Comparison of ENCODE assay signal across 30 cellular contexts in the genomic region with DNA sequence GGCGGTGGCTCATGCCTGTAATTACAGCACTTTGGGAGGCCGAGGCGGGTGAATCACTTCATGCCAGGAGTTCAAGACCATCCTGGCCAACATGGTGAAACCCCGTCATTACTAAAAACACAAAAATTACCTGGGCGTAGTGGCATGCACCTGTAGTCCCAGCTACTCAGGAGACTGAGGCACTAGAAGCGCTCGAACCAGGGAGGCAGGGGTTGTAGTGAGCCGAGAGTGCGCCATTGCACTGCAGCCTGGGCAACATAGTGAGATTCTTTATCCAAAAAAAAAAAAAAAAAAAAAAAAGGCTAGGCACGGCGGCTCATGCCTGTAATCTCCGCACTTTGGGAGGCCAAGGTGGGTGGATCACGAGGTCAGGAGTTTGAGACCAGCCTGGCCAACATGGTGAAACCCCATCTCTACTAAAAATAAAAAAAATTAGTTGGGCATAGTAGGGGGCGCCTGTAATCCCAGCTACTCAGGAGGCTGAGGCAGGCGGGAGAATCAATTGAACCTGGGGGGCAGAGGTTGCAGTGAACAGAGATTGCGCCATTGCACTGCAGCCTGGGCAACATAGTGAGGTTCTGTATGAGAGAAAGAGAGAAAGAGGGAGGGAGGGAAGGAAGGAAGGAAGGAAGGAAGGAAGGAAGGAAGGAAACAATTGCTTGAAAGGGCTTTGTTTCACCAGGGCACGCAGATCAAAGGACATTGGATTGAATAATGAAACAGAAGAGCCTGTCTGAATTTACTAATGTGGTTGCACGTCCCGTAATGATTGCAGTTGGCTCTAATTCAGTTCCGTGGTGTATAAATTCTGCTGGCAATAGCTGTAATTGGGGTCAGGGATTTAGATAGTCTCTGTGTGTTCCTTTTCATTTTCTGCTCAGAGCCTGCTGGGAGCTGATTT. TPM values are rescaled to one million over a fixed set of nuclear protein-coding genes. Genes with fewer than 3 reads are reported as not detected.
"Had no signal": no experiment of that assay in that cellular context is flagged by ENCODE, and none has a peak within 500 bp of the region (broad histone marks: within the 10 kb centered on the region; RNA-seq: fewer than 3 reads in every experiment).

No MANE protein-coding gene starts in this region.

- H3K4me3 Mint-ChIP-seq: activated CD8-positive, alpha-beta memory T cell treated with anti-CD3 and anti-CD28 coated beads, Interleukin-2, amount 10 ng/mL, durations not matched to agents 7 days and 5 days; activated CD8-positive, alpha-beta T cell treated with anti-CD3 and anti-CD28 coated beads, Interleukin-2, amount 10 ng/mL, durations not matched to agents 7 days and 5 days; central memory CD8-positive, alpha-beta T cell; dendritic cell treated with granulocyte-macrophage colony-stimulating factor and Interleukin-4, amounts not matched to agents 40 ng/mL and 50 ng/mL, for 4 days; endodermal cell; T-helper 1 cell treated with Interleukin-12 subunit alpha and Interleukin-12 subunit beta and Interleukin-4 antibody, amounts not matched to agents 30 μg/mL and 1 μg/mL, for 36 hours had no signal

- H3K4me1 ChIP-seq: foreskin keratinocyte, lower lobe of right lung, pancreas, prostate gland, spleen, testis had no signal

- DNase-seq: activated CD4-positive, alpha-beta T cell treated with anti-CD3 and anti-CD28 coated beads for 1 hour; activated CD4-positive, alpha-beta T cell treated with anti-CD3 and anti-CD28 coated beads, Interleukin-2, amount 50 U/mL, for 1 hour; activated CD8-positive, alpha-beta memory T cell treated with anti-CD3 and anti-CD28 coated beads, Interleukin-2, amount 10 ng/mL, durations not matched to agents 7 days and 5 days; activated CD8-positive, alpha-beta T cell treated with anti-CD3 and anti-CD28 coated beads, Interleukin-2, amount 10 ng/mL, durations not matched to agents 7 days and 5 days; activated naive CD4-positive, alpha-beta T cell; activated T-cell treated with anti-CD3 and anti-CD28 coated beads, Interleukin-2, amount 50 U/mL, for 48 hours; endodermal cell; foreskin keratinocyte; heart right ventricle; kidney glomerular epithelial cell; lower lobe of right lung; naive B cell; nucleus accumbens; pancreas; retina; spleen; stimulated activated naive CD4-positive, alpha-beta T cell treated with Interleukin-2 at 50 U/mL for 16 hours; T1000; testis; transverse colon had no signal

- H3K27me3 Mint-ChIP-seq: activated CD8-positive, alpha-beta memory T cell treated with anti-CD3 and anti-CD28 coated beads, Interleukin-2, amount 10 ng/mL, durations not matched to agents 7 days and 5 days; dendritic cell treated with granulocyte-macrophage colony-stimulating factor and Interleukin-4, amounts not matched to agents 40 ng/mL and 50 ng/mL, for 4 days had no signal

- H3K27me3 ChIP-seq: esophagus muscularis mucosa, foreskin keratinocyte, heart right ventricle, pancreas, testis, transverse colon had no signal

- H3K27ac ChIP-seq: esophagus muscularis mucosa, foreskin keratinocyte, heart right ventricle, lower lobe of right lung, pancreas, prostate gland, spleen, testis, transverse colon had no signal

- H3K36me3 Mint-ChIP-seq: activated CD8-positive, alpha-beta memory T cell treated with anti-CD3 and anti-CD28 coated beads, Interleukin-2, amount 10 ng/mL, durations not matched to agents 7 days and 5 days; activated naive CD4-positive, alpha-beta T cell treated with anti-CD3 and anti-CD28 coated beads, Interleukin-2, amount 50 U/mL, for 72 hours; naive B cell had no signal

- H3K4me3 ChIP-seq: esophagus muscularis mucosa, heart right ventricle, lower lobe of right lung, pancreas, prostate gland, spleen, testis, transverse colon had no signal

- H3K4me1 Mint-ChIP-seq: activated CD8-positive, alpha-beta memory T cell treated with anti-CD3 and anti-CD28 coated beads, Interleukin-2, amount 10 ng/mL, durations not matched to agents 7 days and 5 days; central memory CD8-positive, alpha-beta T cell; naive B cell had no signal

- H3K27ac Mint-ChIP-seq: activated CD8-positive, alpha-beta memory T cell treated with anti-CD3 and anti-CD28 coated beads, Interleukin-2, amount 10 ng/mL, durations not matched to agents 7 days and 5 days; activated CD8-positive, alpha-beta T cell treated with anti-CD3 and anti-CD28 coated beads, Interleukin-2, amount 10 ng/mL, durations not matched to agents 7 days and 5 days; activated naive CD4-positive, alpha-beta T cell treated with anti-CD3 and anti-CD28 coated beads, Interleukin-2, amount 50 U/mL, for 72 hours; dendritic cell treated with granulocyte-macrophage colony-stimulating factor and Interleukin-4, amounts not matched to agents 40 ng/mL and 50 ng/mL, for 4 days; endodermal cell; naive B cell; T-helper 1 cell treated with Interleukin-12 subunit alpha and Interleukin-12 subunit beta and Interleukin-4 antibody, amounts not matched to agents 30 μg/mL and 1 μg/mL, for 36 hours had no signal

- H3K9me3 Mint-ChIP-seq: activated naive CD4-positive, alpha-beta T cell treated with anti-CD3 and anti-CD28 coated beads, Interleukin-2, amount 50 U/mL, for 72 hours; central memory CD8-positive, alpha-beta T cell; dendritic cell treated with granulocyte-macrophage colony-stimulating factor and Interleukin-4, amounts not matched to agents 40 ng/mL and 50 ng/mL, for 4 days; T-helper 1 cell treated with Interleukin-12 subunit alpha and Interleukin-12 subunit beta and Interleukin-4 antibody, amounts not matched to agents 30 μg/mL and 1 μg/mL, for 36 hours had no signal

- H3K36me3 ChIP-seq: esophagus muscularis mucosa, heart right ventricle, lower lobe of right lung, pancreas, prostate gland, spleen, transverse colon had no signal

- ATAC-seq: activated CD8-positive, alpha-beta memory T cell treated with anti-CD3 and anti-CD28 coated beads, Interleukin-2, amount 10 ng/mL, durations not matched to agents 7 days and 5 days; activated CD8-positive, alpha-beta T cell treated with anti-CD3 and anti-CD28 coated beads, Interleukin-2, amount 10 ng/mL, durations not matched to agents 7 days and 5 days; activated naive CD4-positive, alpha-beta T cell treated with anti-CD3 and anti-CD28 coated beads, Interleukin-2, amount 50 U/mL, for 72 hours; foreskin keratinocyte; heart right ventricle; left lobe of liver; lower lobe of right lung; pancreas had no signal

- FAIRE-seq: bronchial epithelial cell, pancreas, urothelium cell line had no signal

- H3K9me3 ChIP-seq: lower lobe of right lung, pancreas, prostate gland, testis, transverse colon had no signal

RNA-seq across cellular contexts. Expression of a gene that starts 13.2 kb away (rescaled TPM):
- total RNA-seq: activated CD8-positive, alpha-beta memory T cell treated with anti-CD3 and anti-CD28 coated beads, Interleukin-2, amount 10 ng/mL, durations not matched to agents 7 days and 5 days; activated CD8-positive, alpha-beta T cell treated with anti-CD3 and anti-CD28 coated beads, Interleukin-2, amount 10 ng/mL, durations not matched to agents 7 days and 5 days; glomerular endothelial cell; left lobe of liver had no signal
